ENCODE assay signal across 1 cellular context in the genomic region with DNA sequence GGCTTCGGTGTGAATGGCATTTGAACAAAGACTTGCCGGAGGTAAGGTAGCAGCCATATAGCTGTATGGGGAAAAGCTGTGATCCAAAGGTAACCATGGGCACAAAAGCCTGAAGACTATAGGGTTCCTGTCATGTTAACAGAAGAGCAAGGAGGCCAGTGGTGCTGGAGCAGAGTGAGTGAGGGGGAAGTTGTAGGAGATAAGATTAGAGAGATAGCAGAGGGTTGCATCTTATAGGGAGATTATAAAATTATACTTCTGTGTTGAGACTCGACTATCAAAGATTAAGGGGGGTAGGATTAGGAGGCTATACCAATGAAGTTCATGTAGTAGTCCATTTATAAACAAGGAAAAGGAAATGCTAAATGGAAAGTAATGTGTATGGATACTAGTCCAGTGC.
TF ChIP-seq lines count a peak whose summit lies in the region.

No MANE protein-coding gene starts in this region.

TF ChIP-seq in K562, 482 proteins besides CTCF, POLR2A, EP300 and RAD21:
- TF ChIP-seq KLF1 (tag; IDR thresholded peaks at IDR 0.05) (no peak), SMARCE1 (IDR thresholded peaks at IDR 0.05) (peak; percentile 76; the same call in 1 of the 2 replicates), ZFX (CRISPR knock-in tag; IDR thresholded peaks at IDR 0.05) (0 out of 2 replicates have a peak, but pooled peaks have one; percentile 12), DPF2 (IDR thresholded peaks at IDR 0.05) (peak; percentile 55; the same call in 1 of the 2 replicates), ARID1B (IDR thresholded peaks at IDR 0.05) (peak; percentile 50)
- TF ChIP-seq, protein P1, sequence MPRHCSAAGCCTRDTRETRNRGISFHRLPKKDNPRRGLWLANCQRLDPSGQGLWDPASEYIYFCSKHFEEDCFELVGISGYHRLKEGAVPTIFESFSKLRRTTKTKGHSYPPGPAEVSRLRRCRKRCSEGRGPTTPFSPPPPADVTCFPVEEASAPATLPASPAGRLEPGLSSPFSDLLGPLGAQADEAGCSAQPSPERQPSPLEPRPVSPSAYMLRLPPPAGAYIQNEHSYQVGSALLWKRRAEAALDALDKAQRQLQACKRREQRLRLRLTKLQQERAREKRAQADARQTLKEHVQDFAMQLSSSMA (CRISPR knock-in tag; IDR thresholded peaks at IDR 0.05): no peak
- TF ChIP-seq, protein P2, sequence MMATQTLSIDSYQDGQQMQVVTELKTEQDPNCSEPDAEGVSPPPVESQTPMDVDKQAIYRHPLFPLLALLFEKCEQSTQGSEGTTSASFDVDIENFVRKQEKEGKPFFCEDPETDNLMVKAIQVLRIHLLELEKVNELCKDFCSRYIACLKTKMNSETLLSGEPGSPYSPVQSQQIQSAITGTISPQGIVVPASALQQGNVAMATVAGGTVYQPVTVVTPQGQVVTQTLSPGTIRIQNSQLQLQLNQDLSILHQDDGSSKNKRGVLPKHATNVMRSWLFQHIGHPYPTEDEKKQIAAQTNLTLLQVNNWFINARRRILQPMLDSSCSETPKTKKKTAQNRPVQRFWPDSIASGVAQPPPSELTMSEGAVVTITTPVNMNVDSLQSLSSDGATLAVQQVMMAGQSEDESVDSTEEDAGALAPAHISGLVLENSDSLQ (IDR thresholded peaks at IDR 0.05): peak; percentile 12; the same call in 1 of the 2 replicates
